ENCODE assay signal across 8 cellular contexts in the genomic region with DNA sequence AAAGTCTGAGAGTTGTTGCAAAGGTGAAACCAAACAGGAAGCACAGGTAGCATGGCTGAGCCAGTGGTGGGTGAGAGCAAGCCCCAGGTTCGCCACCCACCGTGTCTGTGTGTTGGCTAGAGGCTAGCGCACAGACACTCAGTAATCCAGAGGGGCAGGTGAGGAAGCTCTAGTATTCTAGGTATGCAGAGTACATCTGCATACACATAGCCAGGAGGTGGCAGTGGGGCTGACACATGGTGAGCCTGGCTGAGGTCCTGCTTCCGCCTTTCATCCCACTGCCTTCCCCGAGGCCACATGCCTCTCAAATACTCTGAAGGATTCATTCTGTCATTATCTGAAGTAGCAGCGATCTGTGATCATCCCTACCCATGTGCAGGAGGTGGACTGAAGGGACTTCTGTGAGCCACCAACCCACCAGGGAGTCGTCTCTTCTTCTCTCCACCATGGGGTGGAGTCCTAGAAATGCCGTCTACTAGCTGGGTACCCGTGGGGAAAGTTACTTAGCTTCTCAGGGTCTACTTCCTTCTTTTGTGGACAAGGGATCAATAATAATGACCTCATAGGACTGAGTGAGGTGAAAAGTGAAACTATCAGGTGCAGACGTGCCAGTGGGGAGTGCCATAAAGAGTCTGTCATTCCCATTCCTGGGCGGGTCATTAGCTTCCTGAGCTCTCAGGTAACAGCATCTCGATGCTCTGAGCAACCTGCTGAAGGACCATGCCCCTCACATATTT. TPM values are rescaled to one million over a fixed set of nuclear protein-coding genes. Genes with fewer than 3 reads are reported as not detected.
DNase-seq lines count a peak whose midpoint lies in the region; ATAC-seq and TF ChIP-seq lines count a peak whose summit lies in the region.

No MANE protein-coding gene starts in this region.

- H3K4me3 ChIP-seq in RWPE2 (ENCODE audit: severe bottlenecking), result no peak overlapping the region

- H3K9me3 Mint-ChIP-seq in activated naive CD4-positive, alpha-beta T cell treated with anti-CD3 and anti-CD28 coated beads, Interleukin-2, amount 10 ng/mL, durations not matched to agents 7 days and 5 days, result no peaks in the 10 kb centered on the region
- no peaks in the 10 kb centered on the region for H3K9me3 Mint-ChIP-seq in stimulated activated naive CD8-positive, alpha-beta T cell treated with anti-CD3 and anti-CD28 coated beads, Interleukin-15, Interleukin-2, amounts not matched to agents 100 ng/mL and 50 ng/mL, for 24 hours

- peak overlapping the region; percentile 82 for H3K27ac Mint-ChIP-seq in activated naive CD4-positive, alpha-beta T cell treated with anti-CD3 and anti-CD28 coated beads, Interleukin-2, amount 10 ng/mL, durations not matched to agents 7 days and 5 days
- peak overlapping the region; percentile 38 for H3K27ac Mint-ChIP-seq in stimulated activated naive CD8-positive, alpha-beta T cell treated with anti-CD3 and anti-CD28 coated beads, Interleukin-15, Interleukin-2, amounts not matched to agents 100 ng/mL and 50 ng/mL, for 24 hours

- H3K4me1 ChIP-seq in RWPE2 (ENCODE audit: insufficient read depth, poor library complexity, severe bottlenecking), result peaks cover 3% of the 10 kb centered on the region

- intact Hi-C loops in posterior vena cava (cut with DNase I), result no loop called here

- TF ChIP-seq CTCF in RWPE2 (IDR thresholded peaks at IDR 0.05; ENCODE audit: poor library complexity, severe bottlenecking), result no peak

- H3K4me1 Mint-ChIP-seq in activated naive CD4-positive, alpha-beta T cell treated with anti-CD3 and anti-CD28 coated beads, Interleukin-2, amount 10 ng/mL, durations not matched to agents 7 days and 5 days, result peaks cover 64% of the 10 kb centered on the region
- H3K4me1 Mint-ChIP-seq in stimulated activated naive CD8-positive, alpha-beta T cell treated with anti-CD3 and anti-CD28 coated beads, Interleukin-15, Interleukin-2, amounts not matched to agents 100 ng/mL and 50 ng/mL, for 24 hours (ENCODE audit: low read depth), result peaks cover 47% of the 10 kb centered on the region

- peaks cover 84% of the 10 kb centered on the region for H3K36me3 Mint-ChIP-seq in activated naive CD4-positive, alpha-beta T cell treated with anti-CD3 and anti-CD28 coated beads, Interleukin-2, amount 10 ng/mL, durations not matched to agents 7 days and 5 days
- H3K36me3 Mint-ChIP-seq in stimulated activated naive CD8-positive, alpha-beta T cell treated with anti-CD3 and anti-CD28 coated beads, Interleukin-15, Interleukin-2, amounts not matched to agents 100 ng/mL and 50 ng/mL, for 24 hours (ENCODE audit: low read depth), result peaks cover 76% of the 10 kb centered on the region

- H3K4me3 Mint-ChIP-seq in activated naive CD4-positive, alpha-beta T cell treated with anti-CD3 and anti-CD28 coated beads, Interleukin-2, amount 10 ng/mL, durations not matched to agents 7 days and 5 days, result peak overlapping the region; percentile 42
- no peak overlapping the region for H3K4me3 Mint-ChIP-seq in stimulated activated naive CD8-positive, alpha-beta T cell treated with anti-CD3 and anti-CD28 coated beads, Interleukin-15, Interleukin-2, amounts not matched to agents 100 ng/mL and 50 ng/mL, for 24 hours

- H3K27me3 ChIP-seq in RWPE2 (ENCODE audit: insufficient read depth, poor library complexity, severe bottlenecking), result no peaks in the 10 kb centered on the region

- no peaks in the 10 kb centered on the region for H3K9me3 ChIP-seq in RWPE2 (ENCODE audit: severe bottlenecking)

- no peaks in the 10 kb centered on the region for H3K27me3 Mint-ChIP-seq in activated naive CD4-positive, alpha-beta T cell treated with anti-CD3 and anti-CD28 coated beads, Interleukin-2, amount 10 ng/mL, durations not matched to agents 7 days and 5 days
- no peaks in the 10 kb centered on the region for H3K27me3 Mint-ChIP-seq in stimulated activated naive CD8-positive, alpha-beta T cell treated with anti-CD3 and anti-CD28 coated beads, Interleukin-15, Interleukin-2, amounts not matched to agents 100 ng/mL and 50 ng/mL, for 24 hours

- DNase-seq in activated naive CD4-positive, alpha-beta T cell treated with anti-CD3 and anti-CD28 coated beads, Interleukin-2, amount 10 ng/mL, durations not matched to agents 7 days and 5 days, result no peak
- DNase-seq in activated naive CD4-positive, alpha-beta T cell (lab: John Stamatoyannopoulos, UW), result no peak
- DNase-seq in RWPE2 (ENCODE audit: low spot score) (no peak), posterior vena cava (ENCODE audit: low spot score) (no peak), activated gamma-delta T cell (lab: John Stamatoyannopoulos, UW) (no peak)
- no peak for DNase-seq in effector CD4-positive, alpha-beta T cell

- ATAC-seq in HG02981 (IDR thresholded peaks at IDR 0.05; ENCODE audit: unreplicated experiment), result peak; percentile 74
- peak; percentile 37 for ATAC-seq in RWPE2 (ENCODE audit: low read depth)

- H3K27ac ChIP-seq in RWPE2 (ENCODE audit: poor library complexity, severe bottlenecking), result no peak overlapping the region

- peaks cover 5% of the 10 kb centered on the region; the same call in 1 of the 2 replicates for H3K36me3 ChIP-seq in RWPE2 (ENCODE audit: low read depth)

- CTCF ChIA-PET in activated naive CD4-positive, alpha-beta T cell treated with anti-CD3 and anti-CD28 coated beads, Interleukin-2, amount 10 ng/mL, durations not matched to agents 7 days and 5 days (lab: Charles Lee), result interaction anchor here (0.7 to 2.8 kb wide), 6 partner anchors 27 to 225 kb away, joined by 3 to 18 read pairs (median 4); no protein-coding TSS in a partner anchor

RNA-seq across cellular contexts. Expression of gene ICAM2, which starts 36.0 kb away (rescaled TPM):
- 10 to 100 TPM; 26.7 to 36.4 TPM for total RNA-seq in posterior vena cava

RNA-seq across cellular contexts. Expression of gene PRR29, which starts 58.3 kb away (rescaled TPM):
- under 1 TPM; 0.29 to 0.69 TPM for total RNA-seq in posterior vena cava
